8 cellular contexts compared by ENCODE assay signal in the genomic region with DNA sequence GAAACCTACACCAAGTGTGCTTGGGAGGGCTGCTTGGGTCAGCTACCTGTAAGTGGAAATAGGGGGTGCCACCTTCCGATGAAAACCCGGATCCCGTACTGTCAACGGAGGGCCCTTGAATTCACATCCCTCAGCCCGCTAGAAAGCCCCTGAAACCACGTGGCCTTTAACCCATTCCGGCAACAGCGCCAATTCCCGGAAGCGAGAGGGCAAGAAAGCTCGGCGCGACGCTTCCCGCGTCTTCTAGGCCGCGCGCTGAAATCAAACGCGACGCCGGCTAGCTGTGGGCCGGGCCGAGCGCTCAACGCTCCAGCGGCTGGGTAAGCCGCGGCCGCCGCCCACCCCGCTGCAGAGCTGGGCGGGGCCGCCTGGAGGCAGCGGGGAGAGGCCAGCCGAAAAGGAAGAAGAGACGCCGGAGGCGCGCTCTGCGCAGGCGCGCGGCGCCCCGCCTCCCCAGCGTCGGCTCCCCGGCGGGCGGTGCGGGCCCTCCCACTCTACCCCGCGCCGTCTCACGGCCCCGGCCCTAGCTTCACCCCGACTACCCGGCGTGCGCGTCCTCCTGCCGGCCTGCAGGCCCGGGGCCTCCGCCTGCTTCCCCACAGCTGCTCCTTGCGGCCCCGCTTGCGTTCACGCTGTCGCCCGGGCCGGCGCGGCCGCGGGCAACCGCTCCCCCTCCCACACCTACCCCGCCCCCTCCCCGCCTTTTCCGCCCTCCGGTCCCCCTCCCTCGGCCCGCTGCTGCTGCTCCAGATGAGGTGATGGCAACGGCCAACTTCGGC. TPM values are rescaled to one million over a fixed set of nuclear protein-coding genes. Genes with fewer than 3 reads are reported as not detected.
A peak's percentile ranks its signal among the peaks of the same experiment; 100 is the strongest.
DNase-seq lines count a peak whose midpoint lies in the region; ATAC-seq, FAIRE-seq and TF ChIP-seq lines count a peak whose summit lies in the region.

A gene (plus strand): TSS at position 492 of the 779 bp plus-strand sequence. CDS start 267 bp downstream, at position 759.

- no peaks in the 10 kb centered on the region for H3K27me3 Mint-ChIP-seq in nephron (ENCODE audit: low read depth)

- no peaks in the 10 kb centered on the region for H3K27me3 ChIP-seq in HAP-1 (ENCODE audit: low read depth)
- H3K27me3 ChIP-seq in MG63, result no peaks in the 10 kb centered on the region

- H3K4me3 ChIP-seq in HAP-1 (peak within 1 kb of the TSS; percentile 70), MG63 (peak within 1 kb of the TSS; percentile 94), fibroblast of the aortic adventitia (ENCODE audit: low read depth, low read length) (peak within 1 kb of the TSS; percentile 87)

- in situ Hi-C loops in HAP-1 (cut with MboI; ENCODE audit: low sequenced_read_pairs), result no loop called here

- H3K9me3 ChIP-seq in HAP-1, result no peaks in the 10 kb centered on the region
- H3K9me3 ChIP-seq in MG63, result no peaks in the 10 kb centered on the region

- H3K36me3 ChIP-seq in HAP-1 (replicated peaks) (peaks cover 15% of the 10 kb centered on the region; the same call in 1 of the 2 replicates), MG63 (peaks cover 20% of the 10 kb centered on the region)

- peak within 1 kb of the TSS; percentile 92 to 97 (median 95) for H3K27ac Mint-ChIP-seq in nephron

- DNase-seq in HAP-1 (ENCODE audit: low spot score in 2 of 2) (peak; percentile 88 to 92), MG63 (peak; percentile 92), SHP77 (lab: John Stamatoyannopoulos, UW) (peak; percentile 86 to 90), fibroblast of the aortic adventitia (ENCODE audit: low read depth) (peak; percentile 85)
- DNase-seq in activated effector memory CD4-positive, alpha-beta T cell treated with Interleukin-2 at 50 U/mL for 16 hours, result peak; percentile 92
- peak; percentile 93 for DNase-seq in stimulated activated naive CD8-positive, alpha-beta T cell treated with anti-CD3 and anti-CD28 coated beads, Interleukin-15, Interleukin-2, amounts not matched to agents 100 U/mL and 50 U/mL, for 24 hours

- TF ChIP-seq CTCF in fibroblast of the aortic adventitia (IDR thresholded peaks at IDR 0.05; ENCODE audit: insufficient read depth, low read length), result no peak
- TF ChIP-seq CTCF in nephron (IDR thresholded peaks at IDR 0.05; ENCODE audit: unreplicated experiment in 3 of 3), result peak in 1 of 3 experiments; percentile 15

- peak; percentile 96 for ATAC-seq in stimulated activated naive CD8-positive, alpha-beta T cell treated with anti-CD3 and anti-CD28 coated beads, Interleukin-15, Interleukin-2, amounts not matched to agents 100 U/mL and 50 U/mL, for 24 hours

- peaks cover 40% of the 10 kb centered on the region for H3K4me1 Mint-ChIP-seq in nephron

- H3K36me3 Mint-ChIP-seq in nephron (ENCODE audit: low read depth), result peaks cover 6% of the 10 kb centered on the region

- no peaks in the 10 kb centered on the region for H3K9me3 Mint-ChIP-seq in nephron

- FAIRE-seq in G401.6 (lab: Jason Lieb, UNC), result peak; percentile 46

- peak within 1 kb of the TSS; percentile 92 to 98 (median 98) for H3K4me3 Mint-ChIP-seq in nephron

- H3K4me1 ChIP-seq in HAP-1, result peaks cover 12% of the 10 kb centered on the region

RNA-seq across cellular contexts. Expression of the gene that starts here (rescaled TPM):
- 27.4 and 29.4 TPM in 2 replicates for total RNA-seq in MG63 (2014; rRNA removed; shearing (Covaris generic); ENCODE audit: low replicate concordance)
- total RNA-seq in fibroblast of the aortic adventitia (ENCODE audit: low replicate concordance), result 42.6 and 72.4 TPM in 2 replicates

Comparison
In these comparisons a context has a peak if more than half of its experiments do, and no peak if none do; other contexts are left out.
1. Peak in every context shown above with its lines: DNase-seq, ATAC-seq and H3K4me3 ChIP-seq.